Comparison of ENCODE assay signal across 26 cellular contexts in the genomic region with DNA sequence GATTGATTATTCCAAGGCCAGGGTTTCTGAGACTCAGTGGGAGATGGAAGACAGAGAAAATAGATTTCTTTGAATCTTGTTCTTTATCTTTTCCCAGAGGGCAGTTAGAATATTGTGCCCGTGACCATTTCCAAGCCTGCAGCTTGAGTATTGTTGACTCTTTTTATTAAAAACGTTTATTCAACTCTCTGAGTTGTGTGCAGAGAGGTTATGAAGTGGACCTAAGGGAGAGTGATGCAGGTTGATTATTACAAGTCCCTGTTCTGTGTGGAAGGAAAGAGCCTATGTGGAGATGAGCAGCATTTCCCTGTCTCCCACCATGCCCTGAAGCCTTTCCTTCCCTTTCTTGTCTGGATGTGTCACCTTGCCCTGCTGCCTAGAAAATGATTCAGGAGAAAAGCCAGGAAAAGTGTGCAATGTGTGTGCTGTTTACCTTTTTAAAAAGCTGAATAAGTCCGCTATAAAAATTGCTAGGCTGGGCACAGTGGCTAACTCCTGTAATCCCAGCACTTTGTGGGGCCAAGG. TPM values are rescaled to one million over a fixed set of nuclear protein-coding genes. Genes with fewer than 3 reads are reported as not detected.
"Had no signal": no experiment of that assay in that cellular context is flagged by ENCODE, and none has a peak within 500 bp of the region (broad histone marks: within the 10 kb centered on the region; RNA-seq: fewer than 3 reads in every experiment).

No MANE protein-coding gene starts in this region.

- H3K4me3 Mint-ChIP-seq: activated CD4-positive, alpha-beta T cell treated with anti-CD3 and anti-CD28 coated beads, Interleukin-2, amount 10 ng/mL, durations not matched to agents 7 days and 5 days; activated CD8-positive, alpha-beta memory T cell treated with anti-CD3 and anti-CD28 coated beads, Interleukin-2, amount 10 ng/mL, durations not matched to agents 7 days and 5 days; activated CD8-positive, alpha-beta T cell treated with anti-CD3 and anti-CD28 coated beads for 36 hours; activated naive CD8-positive, alpha-beta T cell treated with anti-CD3 and anti-CD28 coated beads, Interleukin-2, amount 50 U/mL, for 24 hours; nephron; stimulated activated naive CD8-positive, alpha-beta T cell treated with anti-CD3 and anti-CD28 coated beads, Interleukin-15, Interleukin-2, amounts not matched to agents 100 ng/mL and 50 ng/mL, for 24 hours had no signal

- H3K9me3 ChIP-seq: gastrocnemius medialis, neutrophil, pancreas, thyroid gland, upper lobe of right lung had no signal

- H3K4me1 ChIP-seq: gastrocnemius medialis, pancreas, thyroid gland, upper lobe of right lung had no signal

- ATAC-seq: activated CD8-positive, alpha-beta memory T cell treated with anti-CD3 and anti-CD28 coated beads, Interleukin-2, amount 10 ng/mL, durations not matched to agents 7 days and 5 days; activated CD8-positive, alpha-beta T cell treated with anti-CD3 and anti-CD28 coated beads for 36 hours; activated naive CD8-positive, alpha-beta T cell treated with anti-CD3 and anti-CD28 coated beads, Interleukin-2, amount 50 U/mL, for 24 hours; gastrocnemius medialis; right cardiac atrium; upper lobe of right lung had no signal

- H3K9me3 Mint-ChIP-seq: activated CD4-positive, alpha-beta T cell treated with anti-CD3 and anti-CD28 coated beads, Interleukin-2, amount 10 ng/mL, durations not matched to agents 7 days and 5 days; activated CD8-positive, alpha-beta T cell treated with anti-CD3 and anti-CD28 coated beads for 36 hours; activated naive CD8-positive, alpha-beta T cell treated with anti-CD3 and anti-CD28 coated beads, Interleukin-2, amount 50 U/mL, for 24 hours; nephron; stimulated activated naive CD8-positive, alpha-beta T cell treated with anti-CD3 and anti-CD28 coated beads, Interleukin-15, Interleukin-2, amounts not matched to agents 100 ng/mL and 50 ng/mL, for 24 hours had no signal

- DNase-seq: activated CD4-positive, alpha-beta T cell treated with anti-CD3 and anti-CD28 coated beads, Interleukin-2, amount 10 ng/mL, durations not matched to agents 7 days and 5 days; activated CD4-positive, CD25-positive, alpha-beta regulatory T cell treated with anti-CD3 and anti-CD28 coated beads, Interleukin-2, amount 50 U/mL, for 72 hours; activated CD8-positive, alpha-beta memory T cell treated with anti-CD3 and anti-CD28 coated beads, Interleukin-2, amount 10 ng/mL, durations not matched to agents 7 days and 5 days; activated CD8-positive, alpha-beta T cell treated with anti-CD3 and anti-CD28 coated beads for 36 hours; activated effector memory CD4-positive, alpha-beta T cell treated with anti-CD3 and anti-CD28 coated beads, Interleukin-2, amount 50 U/mL, for 16 hours; activated naive CD4-positive, alpha-beta T cell treated with anti-CD3 and anti-CD28 coated beads, Interleukin-2, amount 50 U/mL, for 16 hours; activated naive CD8-positive, alpha-beta T cell treated with anti-CD3 and anti-CD28 coated beads, Interleukin-2, amount 50 U/mL, for 24 hours; activated T-cell treated with anti-CD3 and anti-CD28 coated beads for 4 hours; cortex of kidney; gastrocnemius medialis; hippocampal formation; mesenchymal stem cell; pancreas; right cardiac atrium; stimulated activated CD4-positive, alpha-beta T cell treated with anti-CD3 and anti-CD28 coated beads, Interleukin-12 subunit alpha, Interleukin-12 subunit beta, amount 100 ng/mL, for 4 hours; substantia nigra; thyroid gland; upper lobe of right lung; WERI-Rb-1 had no signal

- H3K4me1 Mint-ChIP-seq: activated CD4-positive, alpha-beta T cell treated with anti-CD3 and anti-CD28 coated beads, Interleukin-2, amount 10 ng/mL, durations not matched to agents 7 days and 5 days; activated CD8-positive, alpha-beta memory T cell treated with anti-CD3 and anti-CD28 coated beads, Interleukin-2, amount 10 ng/mL, durations not matched to agents 7 days and 5 days; activated naive CD8-positive, alpha-beta T cell treated with anti-CD3 and anti-CD28 coated beads, Interleukin-2, amount 50 U/mL, for 24 hours; nephron had no signal

- H3K36me3 ChIP-seq: cardiac muscle cell, gastrocnemius medialis, neutrophil, pancreas, thyroid gland, upper lobe of right lung, WERI-Rb-1 had no signal

- H3K27me3 ChIP-seq: cardiac muscle cell, gastrocnemius medialis, neutrophil, pancreas, thyroid gland, upper lobe of right lung had no signal

- H3K36me3 Mint-ChIP-seq: activated CD8-positive, alpha-beta memory T cell treated with anti-CD3 and anti-CD28 coated beads, Interleukin-2, amount 10 ng/mL, durations not matched to agents 7 days and 5 days had no signal

- H3K27ac Mint-ChIP-seq: activated CD4-positive, alpha-beta T cell treated with anti-CD3 and anti-CD28 coated beads, Interleukin-2, amount 10 ng/mL, durations not matched to agents 7 days and 5 days; activated CD8-positive, alpha-beta memory T cell treated with anti-CD3 and anti-CD28 coated beads, Interleukin-2, amount 10 ng/mL, durations not matched to agents 7 days and 5 days; activated CD8-positive, alpha-beta T cell treated with anti-CD3 and anti-CD28 coated beads for 36 hours; activated naive CD8-positive, alpha-beta T cell treated with anti-CD3 and anti-CD28 coated beads, Interleukin-2, amount 50 U/mL, for 24 hours; nephron; stimulated activated naive CD8-positive, alpha-beta T cell treated with anti-CD3 and anti-CD28 coated beads, Interleukin-15, Interleukin-2, amounts not matched to agents 100 ng/mL and 50 ng/mL, for 24 hours had no signal

- H3K27me3 Mint-ChIP-seq: activated CD8-positive, alpha-beta memory T cell treated with anti-CD3 and anti-CD28 coated beads, Interleukin-2, amount 10 ng/mL, durations not matched to agents 7 days and 5 days; activated CD8-positive, alpha-beta T cell treated with anti-CD3 and anti-CD28 coated beads for 36 hours had no signal

- FAIRE-seq: pancreas, TTC549 had no signal

- H3K27ac ChIP-seq: cardiac muscle cell, gastrocnemius medialis, neutrophil, pancreas, thyroid gland, upper lobe of right lung, WERI-Rb-1 had no signal

- H3K4me3 ChIP-seq: cardiac muscle cell, gastrocnemius medialis, pancreas, thyroid gland, upper lobe of right lung had no signal

RNA-seq across cellular contexts. Expression of a gene that starts 19.3 kb away (rescaled TPM):
- total RNA-seq: activated CD4-positive, alpha-beta T cell treated with anti-CD3 and anti-CD28 coated beads, Interleukin-2, amount 10 ng/mL, durations not matched to agents 7 days and 5 days; activated CD8-positive, alpha-beta memory T cell treated with anti-CD3 and anti-CD28 coated beads, Interleukin-2, amount 10 ng/mL, durations not matched to agents 7 days and 5 days; activated CD8-positive, alpha-beta T cell treated with anti-CD3 and anti-CD28 coated beads for 36 hours; mononuclear cell; upper lobe of right lung had no signal
- polyA plus RNA-seq: cardiac muscle cell, esophagus, right cardiac atrium had no signal
